8 cellular contexts compared by ENCODE assay signal in the genomic region with DNA sequence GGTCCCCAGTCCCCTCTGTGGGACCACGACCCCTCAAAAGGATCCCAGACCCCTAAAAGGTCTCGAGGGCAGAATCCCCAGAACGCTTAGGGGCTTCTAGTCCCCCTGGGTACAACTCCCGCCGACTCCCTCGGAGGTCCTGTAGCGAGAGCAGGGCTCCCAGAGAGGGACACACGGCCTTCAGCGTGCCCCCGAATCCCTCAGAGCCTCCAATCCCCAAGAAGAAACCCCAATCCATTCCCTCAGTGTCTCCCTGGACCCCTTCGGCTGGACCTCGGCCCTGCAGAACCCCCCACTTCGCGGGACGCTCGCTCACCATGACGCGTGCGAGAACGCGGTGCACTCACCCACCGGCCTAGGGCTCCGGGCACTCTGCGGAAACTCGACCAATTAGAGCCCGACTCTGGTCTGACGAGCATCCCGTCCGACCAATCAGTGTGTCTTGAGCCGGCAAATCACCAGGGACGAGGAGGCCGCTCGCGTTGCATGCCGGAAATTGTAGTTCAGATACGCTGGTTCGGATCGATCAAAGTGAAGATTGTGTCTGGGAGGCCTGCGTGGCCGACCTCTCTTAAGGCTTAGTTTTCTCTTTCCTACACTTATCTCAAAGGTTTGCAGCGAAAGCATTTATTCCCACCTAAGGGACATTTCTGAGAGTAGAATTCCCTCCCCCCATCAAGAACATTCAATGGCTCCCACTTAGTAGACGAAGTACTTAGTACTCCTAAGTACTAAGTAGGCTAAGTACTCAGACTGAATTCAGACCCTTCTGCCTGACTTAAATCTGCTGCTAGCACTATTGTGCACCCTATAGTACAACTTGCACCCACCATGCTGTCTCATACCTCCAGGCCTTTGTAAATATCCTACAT. TPM values are rescaled to one million over a fixed set of nuclear protein-coding genes. Genes with fewer than 3 reads are reported as not detected.
DNase-seq lines count a peak whose midpoint lies in the region; ATAC-seq and TF ChIP-seq lines count a peak whose summit lies in the region.

A gene (minus strand): TSS at position 369 of the 872 bp plus-strand sequence. CDS start 50 bp downstream, at position 319.

- POLR2A ChIA-PET in AG04450 (lab: Yijun Ruan, JAX), result no interaction called here

- H3K27ac ChIP-seq in AG04450 (ENCODE audit: low read depth, low read length) (peak within 1 kb of the TSS; percentile 39), VCaP (peak within 1 kb of the TSS; percentile 75; the same call in 1 of the 2 replicates), breast epithelium (peak within 1 kb of the TSS; percentile 27 to 80), iPS-20b (ENCODE audit: low read length) (no peak within 1 kb of the TSS), skin epidermis (peak within 1 kb of the TSS; percentile 45 to 94 (median 79))

- peaks cover 3% of the 10 kb centered on the region; the same call in 1 of the 2 replicates for H3K9me3 ChIP-seq in AG04450 (ENCODE audit: control insufficient read depth, insufficient read depth, low read length)
- no peaks in the 10 kb centered on the region for H3K9me3 ChIP-seq in breast epithelium
- no peaks in the 10 kb centered on the region for H3K9me3 ChIP-seq in iPS-20b (ENCODE audit: insufficient read depth, low read depth, low read length)

- DNase-seq in AG04450 (ENCODE audit: low read depth, low spot score) (peak; percentile 99), NCI-H2227 (lab: John Stamatoyannopoulos, UW; ENCODE audit: unreplicated experiment) (peak; percentile 95), breast epithelium (ENCODE audit: low spot score in 2 of 2) (peak; percentile 96 to 97)

- CTCF ChIA-PET in AG04450 (lab: Charles Lee), result interaction anchor here (0.9 to 1.0 kb wide), 2 partner anchors 30 to 75 kb away, joined by 3 to 4 read pairs; no protein-coding TSS in a partner anchor

- no peaks in the 10 kb centered on the region for H3K36me3 ChIP-seq in breast epithelium
- H3K36me3 ChIP-seq in iPS-20b (ENCODE audit: insufficient read depth, low read depth, low read length), result no peaks in the 10 kb centered on the region

- H3K27me3 ChIP-seq in AG04450 (ENCODE audit: control insufficient read depth, insufficient read depth, low read length) (peaks cover 4% of the 10 kb centered on the region), breast epithelium (no peaks in the 10 kb centered on the region), iPS-20b (ENCODE audit: insufficient read depth, low read length) (peaks cover 23% of the 10 kb centered on the region)

- intact Hi-C loops in breast epithelium (cut with DNase I; ENCODE audit: low total_unique reads), result no loop called here

- H3K4me1 ChIP-seq in breast epithelium, result no peaks in the 10 kb centered on the region
- no peaks in the 10 kb centered on the region for H3K4me1 ChIP-seq in iPS-20b (ENCODE audit: insufficient read depth, low read length)

- ATAC-seq in GM18907 (IDR thresholded peaks at IDR 0.05; ENCODE audit: unreplicated experiment), result peak; percentile 96
- ATAC-seq in HG03139 (IDR thresholded peaks at IDR 0.05; ENCODE audit: unreplicated experiment), result peak; percentile 94

- H3K4me3 ChIP-seq in AG04450 (ENCODE audit: low read depth, low read length) (peak within 1 kb of the TSS; percentile 94), breast epithelium (peak within 1 kb of the TSS; percentile 59 to 86 (median 83)), iPS-20b (ENCODE audit: low read length) (peak within 1 kb of the TSS; percentile 84), skin epidermis (peak within 1 kb of the TSS; percentile 62 to 83 (median 63))

- peak within 1 kb of the TSS; percentile 87 for H3K9ac ChIP-seq in iPS-20b (ENCODE audit: low read depth, low read length)

- no peak for TF ChIP-seq CTCF in AG04450 (IDR thresholded peaks at IDR 0.05; ENCODE audit: low read depth, low read length)
- no peak for TF ChIP-seq CTCF in VCaP (conservative IDR thresholded peaks at IDR 0.05)
- no peak for TF ChIP-seq CTCF in breast epithelium (IDR thresholded peaks at IDR 0.05)

- no peak for TF ChIP-seq POLR2A in breast epithelium (IDR thresholded peaks at IDR 0.05)

RNA-seq across cellular contexts. Expression of the gene that starts here (rescaled TPM):
- polyA plus RNA-seq in AG04450 (2011; rRNA removed), result 16.0 and 21.7 TPM in 2 replicates
- 23.4 and 31.0 TPM in 2 replicates for polyA minus RNA-seq in AG04450 (2011; rRNA and poly(A)+ RNA removed)
- 10 to 100 TPM; 13.8 to 20.3 (median 18.0) TPM for total RNA-seq in breast epithelium
